ENCODE assay signal across 1 cellular context in the genomic region with DNA sequence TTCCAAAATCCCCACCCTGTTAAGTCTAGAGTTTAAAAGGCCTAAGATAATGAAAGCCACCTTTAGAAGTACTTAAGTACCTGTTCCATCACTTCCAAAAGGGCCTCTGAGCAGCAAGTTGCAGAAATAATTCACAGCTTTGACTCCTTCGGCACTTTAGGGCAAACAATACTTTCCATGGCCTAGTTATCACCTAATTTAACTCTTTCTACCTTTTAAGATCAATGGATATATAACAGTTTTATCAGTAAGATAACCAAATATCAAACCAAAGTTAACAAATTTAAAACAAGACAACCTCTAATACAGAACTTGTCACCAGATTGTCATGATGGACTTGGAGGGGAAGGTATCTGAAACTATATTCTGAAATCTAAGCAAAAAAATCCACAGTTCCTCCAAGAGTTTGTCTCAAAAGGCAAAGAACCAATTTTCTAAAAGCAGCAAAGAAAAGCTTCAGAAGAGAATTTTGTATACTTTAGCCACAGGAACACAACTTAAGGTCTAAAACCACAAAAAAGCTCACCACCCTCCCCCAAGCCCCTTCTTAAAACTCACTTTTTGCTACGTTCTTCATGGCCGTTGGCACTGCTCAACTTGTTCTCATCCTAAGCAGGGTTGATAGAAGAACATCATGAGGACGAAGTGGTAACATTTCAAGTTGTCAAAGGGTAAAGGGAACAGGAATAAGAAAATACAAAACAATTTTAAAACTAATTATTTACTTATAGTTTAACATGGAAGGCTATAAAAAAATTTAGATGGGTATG.
TF ChIP-seq lines count a peak whose summit lies in the region.

No MANE protein-coding gene starts in this region.

TF ChIP-seq in SK-N-SH treated with all-trans-retinoic acid at 6 μM for 48 hours, 23 proteins besides CTCF, POLR2A, EP300 and RAD21 (continued from another document):
- TF ChIP-seq ISL1 (CRISPR knock-in tag; IDR thresholded peaks at IDR 0.05), result no peak
- TF ChIP-seq, protein P1, sequence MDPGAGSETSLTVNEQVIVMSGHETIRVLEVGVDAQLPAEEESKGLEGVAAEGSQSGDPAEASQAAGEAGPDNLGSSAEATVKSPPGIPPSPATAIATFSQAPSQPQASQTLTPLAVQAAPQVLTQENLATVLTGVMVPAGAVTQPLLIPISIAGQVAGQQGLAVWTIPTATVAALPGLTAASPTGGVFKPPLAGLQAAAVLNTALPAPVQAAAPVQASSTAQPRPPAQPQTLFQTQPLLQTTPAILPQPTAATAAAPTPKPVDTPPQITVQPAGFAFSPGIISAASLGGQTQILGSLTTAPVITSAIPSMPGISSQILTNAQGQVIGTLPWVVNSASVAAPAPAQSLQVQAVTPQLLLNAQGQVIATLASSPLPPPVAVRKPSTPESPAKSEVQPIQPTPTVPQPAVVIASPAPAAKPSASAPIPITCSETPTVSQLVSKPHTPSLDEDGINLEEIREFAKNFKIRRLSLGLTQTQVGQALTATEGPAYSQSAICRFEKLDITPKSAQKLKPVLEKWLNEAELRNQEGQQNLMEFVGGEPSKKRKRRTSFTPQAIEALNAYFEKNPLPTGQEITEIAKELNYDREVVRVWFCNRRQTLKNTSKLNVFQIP (CRISPR knock-in tag; IDR thresholded peaks at IDR 0.05; ENCODE audit: borderline replicate concordance, low read depth), result no peak
- TF ChIP-seq, protein P2, sequence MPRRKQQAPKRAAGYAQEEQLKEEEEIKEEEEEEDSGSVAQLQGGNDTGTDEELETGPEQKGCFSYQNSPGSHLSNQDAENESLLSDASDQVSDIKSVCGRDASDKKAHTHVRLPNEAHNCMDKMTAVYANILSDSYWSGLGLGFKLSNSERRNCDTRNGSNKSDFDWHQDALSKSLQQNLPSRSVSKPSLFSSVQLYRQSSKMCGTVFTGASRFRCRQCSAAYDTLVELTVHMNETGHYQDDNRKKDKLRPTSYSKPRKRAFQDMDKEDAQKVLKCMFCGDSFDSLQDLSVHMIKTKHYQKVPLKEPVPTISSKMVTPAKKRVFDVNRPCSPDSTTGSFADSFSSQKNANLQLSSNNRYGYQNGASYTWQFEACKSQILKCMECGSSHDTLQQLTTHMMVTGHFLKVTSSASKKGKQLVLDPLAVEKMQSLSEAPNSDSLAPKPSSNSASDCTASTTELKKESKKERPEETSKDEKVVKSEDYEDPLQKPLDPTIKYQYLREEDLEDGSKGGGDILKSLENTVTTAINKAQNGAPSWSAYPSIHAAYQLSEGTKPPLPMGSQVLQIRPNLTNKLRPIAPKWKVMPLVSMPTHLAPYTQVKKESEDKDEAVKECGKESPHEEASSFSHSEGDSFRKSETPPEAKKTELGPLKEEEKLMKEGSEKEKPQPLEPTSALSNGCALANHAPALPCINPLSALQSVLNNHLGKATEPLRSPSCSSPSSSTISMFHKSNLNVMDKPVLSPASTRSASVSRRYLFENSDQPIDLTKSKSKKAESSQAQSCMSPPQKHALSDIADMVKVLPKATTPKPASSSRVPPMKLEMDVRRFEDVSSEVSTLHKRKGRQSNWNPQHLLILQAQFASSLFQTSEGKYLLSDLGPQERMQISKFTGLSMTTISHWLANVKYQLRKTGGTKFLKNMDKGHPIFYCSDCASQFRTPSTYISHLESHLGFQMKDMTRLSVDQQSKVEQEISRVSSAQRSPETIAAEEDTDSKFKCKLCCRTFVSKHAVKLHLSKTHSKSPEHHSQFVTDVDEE (CRISPR knock-in tag; IDR thresholded peaks at IDR 0.05), result no peak
- TF ChIP-seq OSR1 (CRISPR knock-in tag; IDR thresholded peaks at IDR 0.05), result no peak
- no peak for TF ChIP-seq PPARA (CRISPR knock-in tag; IDR thresholded peaks at IDR 0.05; ENCODE audit: borderline replicate concordance)
- no peak for TF ChIP-seq ZFP30 (CRISPR knock-in tag; IDR thresholded peaks at IDR 0.05)
- no peak for TF ChIP-seq TCF4 (CRISPR knock-in tag; IDR thresholded peaks at IDR 0.05; ENCODE audit: borderline replicate concordance)
- TF ChIP-seq ESRRG (CRISPR knock-in tag; IDR thresholded peaks at IDR 0.05), result no peak
- no peak for TF ChIP-seq RARB (CRISPR knock-in tag; IDR thresholded peaks at IDR 0.05)
- no peak for TF ChIP-seq SNAI2 (CRISPR knock-in tag; IDR thresholded peaks at IDR 0.05)
- TF ChIP-seq TOX (CRISPR knock-in tag; IDR thresholded peaks at IDR 0.05; ENCODE audit: borderline replicate concordance), result no peak
TF ChIP-seq in SK-N-SH treated with all-trans-retinoic acid at 6 μM for 48 hours: peak in this region for 0.
